ENCODE assay signal across 8 cellular contexts in genomic region chr9:37529111-37529510, GRCh38. TPM values are rescaled to one million over a fixed set of nuclear protein-coding genes. Genes with fewer than 3 reads are reported as not detected.
DNase-seq lines count a peak whose midpoint lies in the region; ATAC-seq, FAIRE-seq and TF ChIP-seq lines count a peak whose summit lies in the region.

No MANE protein-coding gene starts in this region.

- no peaks in the 10 kb centered on the region for H3K9me3 ChIP-seq in BE2C

- no peaks in the 10 kb centered on the region for H3K4me1 ChIP-seq in BE2C

- no peak for TF ChIP-seq CTCF in kidney epithelial cell (IDR thresholded peaks at IDR 0.05; ENCODE audit: insufficient read depth, low read length, poor library complexity, severe bottlenecking)
- TF ChIP-seq CTCF in BE2C (IDR thresholded peaks at IDR 0.05; ENCODE audit: low read depth, low read length) = no peak

- peak; percentile 95 for FAIRE-seq in GM12891 (lab: Jason Lieb, UNC)

- H3K27me3 ChIP-seq in kidney epithelial cell (ENCODE audit: control insufficient read depth, insufficient read depth, low read length) (no peaks in the 10 kb centered on the region), BE2C (no peaks in the 10 kb centered on the region)

- ATAC-seq in HG03378 (IDR thresholded peaks at IDR 0.05; ENCODE audit: unreplicated experiment) (peak; percentile 60), left lobe of liver (no peak), HG03571 (IDR thresholded peaks at IDR 0.05; ENCODE audit: unreplicated experiment) (no peak)

- H3K4me3 ChIP-seq in kidney epithelial cell (ENCODE audit: low read depth, low read length) = no peak overlapping the region
- H3K4me3 ChIP-seq in BE2C (ENCODE audit: low read depth, low read length) = no peak overlapping the region

- DNase-seq in GM12891 (ENCODE audit: insufficient read length, low spot score) = peak; percentile 36
- DNase-seq in activated CD8-positive, alpha-beta memory T cell treated with anti-CD3 and anti-CD28 coated beads for 1 hour (ENCODE audit: extremely low read depth in 1 of 2, low read depth in 1 of 2) = peak; percentile 30 to 41
- DNase-seq in kidney epithelial cell (ENCODE audit: low read depth) = peak; percentile 77
- peak; percentile 61 to 67 for DNase-seq in stimulated activated CD8-positive, alpha-beta memory T cell treated with anti-CD3 and anti-CD28 coated beads, Interleukin-7, amount 100 ng/mL, for 4 hours (ENCODE audit: low read depth in 2 of 2)
- DNase-seq in left lobe of liver (ENCODE audit: low spot score) = no peak
- DNase-seq in BE2C = no peak

- no peak for TF ChIP-seq POLR2A in GM12891 (IDR thresholded peaks at IDR 0.05; ENCODE audit: low read depth, low read length)

- H3K36me3 ChIP-seq in kidney epithelial cell (ENCODE audit: control insufficient read depth, insufficient read depth, low read length) (no peaks in the 10 kb centered on the region), BE2C (peaks cover 63% of the 10 kb centered on the region)

TF ChIP-seq in GM12891, 5 proteins besides CTCF, POLR2A, EP300 and RAD21:
- no peak for TF ChIP-seq PAX5 (IDR thresholded peaks at IDR 0.05; ENCODE audit: insufficient read depth, low read length, severe bottlenecking)
- TF ChIP-seq SPI1 (IDR thresholded peaks at IDR 0.05; ENCODE audit: low read depth, low read length) = no peak
- TF ChIP-seq POU2F2 (IDR thresholded peaks at IDR 0.05; ENCODE audit: low read depth, low read length) = no peak
- no peak for TF ChIP-seq POLR2AphosphoS5 (IDR thresholded peaks at IDR 0.05; ENCODE audit: low read depth, low read length)
- no peak for TF ChIP-seq TAF1 (IDR thresholded peaks at IDR 0.05; ENCODE audit: low read depth, low read length)

RNA-seq across cellular contexts. Expression of gene POLR1E, which starts 43.4 kb away (rescaled TPM):
- polyA plus RNA-seq in GM12891 (2012; ENCODE audit: low read depth, missing spikeins) = 37.9 TPM
- total RNA-seq in kidney epithelial cell = 24.4 and 26.9 TPM in 2 replicates
- total RNA-seq in left lobe of liver = 11.8 TPM
- polyA plus RNA-seq in BE2C (2012; ENCODE audit: insufficient read depth, insufficient read length, low read depth) = 5.7 TPM

RNA-seq across cellular contexts. Expression of gene FBXO10, which starts 47.1 kb away (rescaled TPM):
- 16.6 TPM for polyA plus RNA-seq in GM12891 (2012; ENCODE audit: low read depth, missing spikeins)
- total RNA-seq in kidney epithelial cell (13.2 and 16.9 TPM in 2 replicates), left lobe of liver (3.4 TPM)
- polyA plus RNA-seq in BE2C (2012; ENCODE audit: insufficient read depth, insufficient read length, low read depth) = 17.0 TPM

Comparison
In these comparisons a context has a peak if more than half of its experiments do, and no peak if none do; other contexts are left out.
1. DNase-seq: peak in GM12891 (single experiment), activated CD8-positive, alpha-beta memory T cell treated with anti-CD3 and anti-CD28 coated beads for 1 hour (2 of 2), kidney epithelial cell (single experiment) and stimulated activated CD8-positive, alpha-beta memory T cell treated with anti-CD3 and anti-CD28 coated beads, Interleukin-7, amount 100 ng/mL, for 4 hours (2 of 2); none in left lobe of liver (single experiment) and BE2C (single experiment).